ENCODE assay signal across 18 cellular contexts in genomic region chr13:113023694-113024430, GRCh38. TPM values are rescaled to one million over a fixed set of nuclear protein-coding genes. Genes with fewer than 3 reads are reported as not detected.
A peak's percentile ranks its signal among the peaks of the same experiment; 100 is the strongest.
DNase-seq lines count a peak whose midpoint lies in the region; ATAC-seq and TF ChIP-seq lines count a peak whose summit lies in the region.
"Had no signal": no experiment of that assay in that cellular context is flagged by ENCODE, and none has a peak within 500 bp of the region (broad histone marks: within the 10 kb centered on the region; RNA-seq: fewer than 3 reads in every experiment).

No MANE protein-coding gene starts in this region.

- peaks cover 7% of the 10 kb centered on the region; the same call in 1 of the 2 replicates for H3K36me3 ChIP-seq in PC-9 (ENCODE audit: low read depth)
- no peaks in the 10 kb centered on the region for H3K36me3 ChIP-seq in iPS-20b (ENCODE audit: insufficient read depth, low read depth, low read length)
- H3K36me3 ChIP-seq in BE2C, result no peaks in the 10 kb centered on the region
- H3K36me3 ChIP-seq: HAP-1 had no signal

- peak overlapping the region; percentile 89 for H3K4me3 Mint-ChIP-seq in neural crest cell

- peaks cover 11% of the 10 kb centered on the region for H3K36me3 Mint-ChIP-seq in neural crest cell (ENCODE audit: low read depth)

- TF ChIP-seq CTCF in PC-9 (conservative IDR thresholded peaks at IDR 0.05) (no peak), neural crest cell (conservative IDR thresholded peaks at IDR 0.05) (no peak), BE2C (IDR thresholded peaks at IDR 0.05; ENCODE audit: low read depth, low read length) (no peak)

- H3K27me3 ChIP-seq in PC-9 (ENCODE audit: insufficient read depth, low read depth) (no peaks in the 10 kb centered on the region), iPS-20b (ENCODE audit: insufficient read depth, low read length) (no peaks in the 10 kb centered on the region; the same call in 1 of the 2 replicates), BE2C (no peaks in the 10 kb centered on the region)

- peak overlapping the region; percentile 7; the same call in 1 of the 2 replicates for H3K9ac ChIP-seq in iPS-20b (ENCODE audit: low read depth, low read length)

- peaks cover 46% of the 10 kb centered on the region for H3F3A ChIP-seq in PC-9 (ENCODE audit: insufficient read depth, low read depth)

- peak overlapping the region; percentile 99 for H3K27ac Mint-ChIP-seq in neural crest cell (ENCODE audit: unreplicated experiment)

- no peaks in the 10 kb centered on the region for H3K9me2 ChIP-seq in PC-9 (ENCODE audit: insufficient read depth)

- H4K20me1 ChIP-seq in PC-9 (ENCODE audit: insufficient read depth), result no peaks in the 10 kb centered on the region

- H3K4me2 ChIP-seq in PC-9, result peak overlapping the region; percentile 96

- H2AFZ ChIP-seq in PC-9, result no peak overlapping the region

- BruUV-seq in PC-9 (replicated peaks; lab: Mats Ljungman, UMichigan), result no TSS peak

- peaks cover 62% of the 10 kb centered on the region for H3K4me1 Mint-ChIP-seq in neural crest cell

- H3K9me3 ChIP-seq in PC-9 (ENCODE audit: insufficient read depth, low read depth) (no peaks in the 10 kb centered on the region), iPS-20b (ENCODE audit: insufficient read depth, low read depth, low read length) (no peaks in the 10 kb centered on the region), BE2C (no peaks in the 10 kb centered on the region)
- H3K9me3 ChIP-seq: Caco-2, HAP-1 had no signal

- H3K4me3 ChIP-seq in PC-9, result peak overlapping the region; percentile 68; the same call in 1 of the 2 replicates
- no peak overlapping the region for H3K4me3 ChIP-seq in iPS-20b (ENCODE audit: low read length)
- no peak overlapping the region for H3K4me3 ChIP-seq in BE2C (ENCODE audit: low read depth, low read length)
- H3K4me3 ChIP-seq: HAP-1 had no signal

- peaks cover 33% of the 10 kb centered on the region for H3K4me1 ChIP-seq in PC-9 (replicated peaks; ENCODE audit: insufficient read depth)
- peaks cover 2% of the 10 kb centered on the region; the same call in 1 of the 2 replicates for H3K4me1 ChIP-seq in iPS-20b (ENCODE audit: insufficient read depth, low read length)
- no peaks in the 10 kb centered on the region for H3K4me1 ChIP-seq in BE2C

- ATAC-seq in HG02798 (IDR thresholded peaks at IDR 0.05; ENCODE audit: poor library complexity, unreplicated experiment), result no peak

- H3K9me3 Mint-ChIP-seq in neural crest cell, result no peaks in the 10 kb centered on the region

- CTCF ChIA-PET in PC-9 (lab: Charles Lee), result interaction anchor here (0.5 kb wide), 1 partner anchor 80 kb away, joined by 26 read pairs; no protein-coding TSS in a partner anchor

- DNase-seq in ELF-1 (ENCODE audit: low read depth, low spot score), result peak; percentile 54
- DNase-seq in PC-9, result no peak
- DNase-seq in neural crest cell (ENCODE audit: low read depth, low spot score), result no peak
- DNase-seq in HUDEP-2 (lab: John Stamatoyannopoulos, UW; ENCODE audit: unreplicated experiment in 76 of 76), result no peak
- no peak for DNase-seq in NCI-H2107 (lab: John Stamatoyannopoulos, UW)
- no peak for DNase-seq in BE2C
- DNase-seq: Caco-2, KG1, NCI-H1092, NCI-H187 treated with DMSO at 0.1 percent for 48 hours, NCI-H2171 treated with DMSO at 0.1 percent for 48 hours, NCI-H510A, NCI-H82 had no signal

- H3K27me3 Mint-ChIP-seq in neural crest cell (ENCODE audit: low read depth), result no peaks in the 10 kb centered on the region

- no peaks in the 10 kb centered on the region for H3K79me2 ChIP-seq in PC-9 (ENCODE audit: low read depth)

- POLR2A ChIA-PET in PC-9 (lab: Charles Lee; ENCODE audit: unreplicated experiment), result no interaction called here

- peak overlapping the region; percentile 72 for H3K27ac ChIP-seq in PC-9
- no peak overlapping the region for H3K27ac ChIP-seq in iPS-20b (ENCODE audit: low read length)
- H3K27ac ChIP-seq: C4-2B had no signal

- intact Hi-C loops in PC-9 (cut with micrococcal nuclease; ENCODE audit: unreplicated experiment), result loop anchor here (2.0 kb wide), 2 partner anchors 41 to 55 kb away; partner anchors contain the start of gene MCF2L

RNA-seq across cellular contexts. Expression of gene MCF2L, which starts 54.8 kb away (rescaled TPM):
- total RNA-seq in PC-9 (2021) (21.7 and 28.2 TPM in 2 replicates), neural crest cell (59.9 and 62.5 TPM in 2 replicates)
- polyA plus RNA-seq in BE2C (2012; ENCODE audit: insufficient read depth, insufficient read length, low read depth), result 35.5 TPM
- total RNA-seq: MCF 10A had no signal
